In genomic region chr22:43894122-43894521, GRCh38 we compare ENCODE assay signal across 24 cellular contexts. TPM values are rescaled to one million over a fixed set of nuclear protein-coding genes. Genes with fewer than 3 reads are reported as not detected.
"Had no signal": no experiment of that assay in that cellular context is flagged by ENCODE, and none has a peak within 500 bp of the region (broad histone marks: within the 10 kb centered on the region; RNA-seq: fewer than 3 reads in every experiment).

No MANE protein-coding gene starts in this region.

- H3K27ac ChIP-seq: RWPE1 had no signal

- ATAC-seq: Panc1, PC-3 had no signal

- DNase-seq: KBM-7, MV-4-11, NCI-H1048, NCI-H1105, NCI-H1417, NCI-H1436 treated with DMSO at 0.1 percent for 48 hours, NCI-H1694, NCI-H187 treated with DMSO at 0.1 percent for 48 hours, NCI-H2029 treated with DMSO at 0.1 percent for 48 hours, NCI-H2171 treated with DMSO at 0.1 percent for 48 hours, NCI-H524, NCI-H69, NCI-H774, PC-3, SHP77, SK-N-SH, SW 1271 had no signal

- H3K9me3 ChIP-seq: SK-N-SH had no signal

- H3K9ac ChIP-seq: SK-N-SH had no signal

RNA-seq across cellular contexts. Expression of gene PNPLA5, which starts 2.3 kb away (rescaled TPM):
- total RNA-seq: HT1080, MCF 10A, NCI-H460, PC-3, SK-MEL-5 had no signal
- polyA plus RNA-seq: SK-N-SH had no signal

RNA-seq across cellular contexts. Expression of gene PNPLA3, which starts 29.5 kb away (rescaled TPM):
- total RNA-seq: OCI-LY7 had no signal

RNA-seq across cellular contexts. Expression of gene SULT4A1, which starts 31.8 kb away (rescaled TPM):
- total RNA-seq: MCF 10A, NCI-H460, OCI-LY7, PC-3 had no signal
